In the genomic region with DNA sequence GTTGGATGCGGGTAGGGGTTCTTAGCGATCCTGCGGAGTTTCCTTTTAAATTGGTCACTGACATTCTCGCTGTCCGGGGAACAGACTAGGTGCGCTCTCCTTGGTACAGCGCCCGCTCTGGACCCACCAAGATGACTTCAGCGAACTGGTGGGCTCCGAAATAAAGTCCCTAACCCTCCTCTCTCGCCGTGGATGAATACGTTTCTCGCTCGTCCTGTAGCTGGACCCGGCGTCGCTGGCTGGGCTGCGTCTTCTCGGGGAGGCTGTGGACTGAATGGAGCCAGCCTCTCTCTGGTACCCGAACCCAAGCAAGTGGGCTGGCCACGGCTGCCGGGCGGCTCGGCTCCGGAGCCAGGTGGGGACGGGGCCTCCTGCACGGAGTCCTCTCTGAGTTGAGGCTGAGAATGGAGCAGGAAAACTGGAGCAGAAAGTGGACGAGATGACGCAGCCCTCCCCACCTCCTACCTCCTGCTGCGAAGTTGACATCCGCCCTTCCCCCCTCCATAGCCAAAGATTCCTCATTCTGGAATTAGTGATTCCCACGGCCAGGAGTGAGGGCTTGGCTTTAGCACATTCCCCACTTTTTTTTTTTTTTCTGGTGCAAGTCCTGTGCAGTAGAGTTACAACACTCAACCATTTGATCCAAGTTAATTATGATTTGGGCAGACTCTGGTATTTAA, we compare ENCODE assay signal across 9 cellular contexts.
DNase-seq lines count a peak whose midpoint lies in the region; ATAC-seq and TF ChIP-seq lines count a peak whose summit lies in the region.
"Had no signal": no experiment of that assay in that cellular context is flagged by ENCODE, and none has a peak within 500 bp of the region (broad histone marks: within the 10 kb centered on the region; RNA-seq: fewer than 3 reads in every experiment).

No MANE protein-coding gene starts in this region.

- DNase-seq in GM10266 (ENCODE audit: extremely low spot score): peak; percentile 22
- no peak for DNase-seq in SK-N-MC (ENCODE audit: low read depth, low spot score)
- DNase-seq in glomerular visceral epithelial cell (ENCODE audit: extremely low spot score): peak; percentile 44
- peak; percentile 73 for DNase-seq in retinal pigment epithelial cell (ENCODE audit: low read depth)

- ATAC-seq in GM21576 (IDR thresholded peaks at IDR 0.05; ENCODE audit: unreplicated experiment): no peak
- ATAC-seq in HG02970 (IDR thresholded peaks at IDR 0.05; ENCODE audit: low FRiP score, unreplicated experiment): no peak
- no peak for ATAC-seq in GM21390 (IDR thresholded peaks at IDR 0.05; ENCODE audit: unreplicated experiment)
- no peak for ATAC-seq in HG03280 (IDR thresholded peaks at IDR 0.05; ENCODE audit: unreplicated experiment)

- H3K36me3 ChIP-seq in SK-N-MC (ENCODE audit: insufficient read depth, low read length): no peaks in the 10 kb centered on the region

- TF ChIP-seq CTCF in GM10266 (IDR thresholded peaks at IDR 0.05; ENCODE audit: control insufficient read depth, insufficient read depth, low read depth, missing control alignments): no peak
- no peak for TF ChIP-seq CTCF in retinal pigment epithelial cell (conservative IDR thresholded peaks at IDR 0.05; ENCODE audit: low read depth, low read length)

- H3K9ac ChIP-seq in SK-N-MC (ENCODE audit: insufficient read length): no peak overlapping the region
- H3K9ac ChIP-seq: KMS-11 had no signal

- peak overlapping the region; percentile 75 for H3K4me3 ChIP-seq in SK-N-MC
- peak overlapping the region; percentile 88 for H3K4me3 ChIP-seq in retinal pigment epithelial cell (ENCODE audit: low read length)

- H3K9me3 ChIP-seq in SK-N-MC (ENCODE audit: low read depth, low read length): no peaks in the 10 kb centered on the region

- H3K27ac ChIP-seq in SK-N-MC: no peak overlapping the region
- H3K27ac ChIP-seq: KMS-11 had no signal
